Comparison of ENCODE assay signal across 8 cellular contexts in the genomic region with DNA sequence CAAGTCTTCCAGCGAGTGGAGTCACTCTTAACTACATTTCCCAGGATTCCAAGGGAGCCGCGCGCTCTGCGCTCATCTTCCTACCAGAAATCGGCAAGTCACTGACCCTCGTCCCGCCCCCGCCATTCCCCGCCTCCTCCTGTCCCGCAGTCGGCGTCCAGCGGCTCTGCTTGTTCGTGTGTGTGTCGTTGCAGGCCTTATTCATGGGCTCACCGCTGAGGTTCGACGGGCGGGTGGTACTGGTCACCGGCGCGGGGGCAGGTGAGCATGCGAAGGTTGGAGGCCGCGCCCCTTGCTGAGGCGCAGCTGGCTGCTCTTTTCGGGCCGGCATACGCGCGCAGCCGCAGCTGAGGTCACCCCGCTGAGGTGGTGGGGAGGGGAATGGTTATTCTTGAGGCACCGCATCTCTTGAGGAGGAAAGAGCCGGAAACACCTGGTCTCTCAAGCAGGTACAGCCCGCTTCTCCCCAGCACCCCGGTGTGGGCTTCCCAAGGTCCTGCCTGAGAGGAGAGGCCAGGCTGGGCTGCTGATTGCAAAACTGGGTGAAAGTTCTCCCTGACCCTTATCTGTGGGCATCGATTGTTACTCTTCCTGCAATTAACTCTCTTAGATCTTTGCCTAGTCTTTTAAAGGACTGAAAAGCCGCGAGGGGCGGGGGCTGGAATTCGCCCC. TPM values are rescaled to one million over a fixed set of nuclear protein-coding genes. Genes with fewer than 3 reads are reported as not detected.
A peak's percentile ranks its signal among the peaks of the same experiment; 100 is the strongest.
DNase-seq lines count a peak whose midpoint lies in the region; ATAC-seq, FAIRE-seq and TF ChIP-seq lines count a peak whose summit lies in the region.

A gene with protein sequence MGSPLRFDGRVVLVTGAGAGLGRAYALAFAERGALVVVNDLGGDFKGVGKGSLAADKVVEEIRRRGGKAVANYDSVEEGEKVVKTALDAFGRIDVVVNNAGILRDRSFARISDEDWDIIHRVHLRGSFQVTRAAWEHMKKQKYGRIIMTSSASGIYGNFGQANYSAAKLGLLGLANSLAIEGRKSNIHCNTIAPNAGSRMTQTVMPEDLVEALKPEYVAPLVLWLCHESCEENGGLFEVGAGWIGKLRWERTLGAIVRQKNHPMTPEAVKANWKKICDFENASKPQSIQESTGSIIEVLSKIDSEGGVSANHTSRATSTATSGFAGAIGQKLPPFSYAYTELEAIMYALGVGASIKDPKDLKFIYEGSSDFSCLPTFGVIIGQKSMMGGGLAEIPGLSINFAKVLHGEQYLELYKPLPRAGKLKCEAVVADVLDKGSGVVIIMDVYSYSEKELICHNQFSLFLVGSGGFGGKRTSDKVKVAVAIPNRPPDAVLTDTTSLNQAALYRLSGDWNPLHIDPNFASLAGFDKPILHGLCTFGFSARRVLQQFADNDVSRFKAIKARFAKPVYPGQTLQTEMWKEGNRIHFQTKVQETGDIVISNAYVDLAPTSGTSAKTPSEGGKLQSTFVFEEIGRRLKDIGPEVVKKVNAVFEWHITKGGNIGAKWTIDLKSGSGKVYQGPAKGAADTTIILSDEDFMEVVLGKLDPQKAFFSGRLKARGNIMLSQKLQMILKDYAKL (plus strand): TSS at position 125 of the 672 bp plus-strand sequence. CDS start 79 bp downstream, at position 204.

- no peaks in the 10 kb centered on the region for H3K27me3 Mint-ChIP-seq in astrocyte (ENCODE audit: low read depth, unreplicated experiment)

- H3K27me3 ChIP-seq in astrocyte (ENCODE audit: insufficient read depth, low read length): no peaks in the 10 kb centered on the region
- H3K27me3 ChIP-seq in hepatocyte: no peaks in the 10 kb centered on the region

- H3K36me3 ChIP-seq in astrocyte (ENCODE audit: insufficient read depth, low read length) (peaks cover 3% of the 10 kb centered on the region), hepatocyte (replicated peaks; ENCODE audit: insufficient read depth, low read depth) (no peaks in the 10 kb centered on the region)

- H2AFZ ChIP-seq in astrocyte (ENCODE audit: low read depth, low read length) (peak within 1 kb of the TSS; percentile 79), hepatocyte (peak within 1 kb of the TSS; percentile 88)

- no peak for FAIRE-seq in astrocyte (lab: Jason Lieb, UNC)

- ATAC-seq in GM18502 (IDR thresholded peaks at IDR 0.05; ENCODE audit: poor library complexity, unreplicated experiment): peak; percentile 98
- ATAC-seq in HG02943 (IDR thresholded peaks at IDR 0.05; ENCODE audit: low read depth, unreplicated experiment): peak; percentile 98

- H3K4me1 Mint-ChIP-seq in astrocyte (ENCODE audit: low read depth, unreplicated experiment): no peaks in the 10 kb centered on the region

- H3K4me1 ChIP-seq in astrocyte (ENCODE audit: insufficient read depth, low read length): no peaks in the 10 kb centered on the region
- H3K4me1 ChIP-seq in hepatocyte (ENCODE audit: insufficient read depth): peaks cover 15% of the 10 kb centered on the region

- H3K4me3 Mint-ChIP-seq in astrocyte (ENCODE audit: unreplicated experiment): peak within 1 kb of the TSS; percentile 97

- peak; percentile 69 for DNase-seq in NCI-H187 treated with DMSO at 0.1 percent for 48 hours (lab: John Stamatoyannopoulos, UW)
- peak; percentile 60 for DNase-seq in T-helper 22 cell (ENCODE audit: low read depth)
- DNase-seq in astrocyte (ENCODE audit: low read depth): peak; percentile 85
- DNase-seq in hepatocyte (ENCODE audit: low spot score): peak; percentile 92
- peak; percentile 81 for DNase-seq in renal cortical epithelial cell (ENCODE audit: low read depth)
- no peak for DNase-seq in cortex of kidney (lab: John Stamatoyannopoulos, UW)

- H3K4me2 ChIP-seq in astrocyte (ENCODE audit: low read length) (peak within 1 kb of the TSS; percentile 92), hepatocyte (peak within 1 kb of the TSS; percentile 80)

- H3K27ac ChIP-seq in astrocyte (ENCODE audit: low read depth, low read length) (peak within 1 kb of the TSS; percentile 68), hepatocyte (peak within 1 kb of the TSS; percentile 98)

- H3K36me3 Mint-ChIP-seq in astrocyte (ENCODE audit: low read depth, unreplicated experiment): no peaks in the 10 kb centered on the region

- peak within 1 kb of the TSS; percentile 80 for H3K9ac ChIP-seq in astrocyte (ENCODE audit: low read length)

- H4K20me1 ChIP-seq in astrocyte (ENCODE audit: insufficient read depth, low read length): no peaks in the 10 kb centered on the region
- peaks cover 2% of the 10 kb centered on the region for H4K20me1 ChIP-seq in hepatocyte (ENCODE audit: insufficient read depth, poor library complexity, severe bottlenecking)

- H3K9me3 ChIP-seq in astrocyte (ENCODE audit: insufficient read depth, low read depth, low read length) (peaks cover 3% of the 10 kb centered on the region), hepatocyte (ENCODE audit: low read depth) (no peaks in the 10 kb centered on the region)

- H3K4me3 ChIP-seq in astrocyte (ENCODE audit: insufficient read depth, low read depth, low read length) (peak within 1 kb of the TSS; percentile 80), hepatocyte (peak within 1 kb of the TSS; percentile 62)

- peaks cover 9% of the 10 kb centered on the region for H3K9me3 Mint-ChIP-seq in astrocyte (ENCODE audit: unreplicated experiment)

- under 1% methylated on average over 34 of the region's 43 CpGs for WGBS in hepatocyte (ENCODE audit: low lambda C conversion rate, missing lambda C conversion rate)

- no peaks in the 10 kb centered on the region for H3K9me2 ChIP-seq in hepatocyte (replicated peaks; ENCODE audit: insufficient read depth)

- peaks cover 12% of the 10 kb centered on the region for H3K79me2 ChIP-seq in astrocyte (ENCODE audit: insufficient read depth, low read length)
- H3K79me2 ChIP-seq in hepatocyte: peaks cover 43% of the 10 kb centered on the region

- TF ChIP-seq CTCF in astrocyte (IDR thresholded peaks at IDR 0.05; ENCODE audit: insufficient read depth, low read depth, low read length) (no peak), hepatocyte (IDR thresholded peaks at IDR 0.05; ENCODE audit: poor library complexity) (no peak)

- H3K27ac Mint-ChIP-seq in astrocyte (ENCODE audit: unreplicated experiment): peak within 1 kb of the TSS; percentile 83

RNA-seq across cellular contexts. Expression of the gene that starts here (rescaled TPM):
- 82.8 and 108 TPM in 2 replicates for total RNA-seq in astrocyte
- total RNA-seq in hepatocyte: 236 and 281 TPM in 2 replicates
- 155 and 208 TPM in 2 replicates for polyA plus RNA-seq in hepatocyte
- total RNA-seq in renal cortical epithelial cell: 225 and 259 TPM in 2 replicates
